ENCODE assay signal across 1 cellular context in genomic region chr19:45717131-45717982, GRCh38.
TF ChIP-seq lines count a peak whose summit lies in the region.

No MANE protein-coding gene starts in this region.

TF ChIP-seq in GM12878, 131 proteins besides CTCF, POLR2A, EP300 and RAD21 (continues in another document):
- TF ChIP-seq MYC (IDR thresholded peaks at IDR 0.05; ENCODE audit: insufficient read depth, insufficient read length, insufficient replicate concordance, low read length, severe bottlenecking) (no peak), SUZ12 (IDR thresholded peaks at IDR 0.05; ENCODE audit: unreplicated experiment) (no peak), MXI1 (IDR thresholded peaks at IDR 0.05; ENCODE audit: low read depth, low read length) (peak; percentile 26; the same call in 1 of the 2 replicates), ATF3 (IDR thresholded peaks at IDR 0.05; ENCODE audit: borderline replicate concordance, extremely low read depth, low read depth, low read length) (peak; percentile 57; the same call in 1 of the 2 replicates), ASH2L (IDR thresholded peaks at IDR 0.05; ENCODE audit: borderline replicate concordance, low read depth) (no peak), NRF1 (conservative IDR thresholded peaks at IDR 0.05; ENCODE audit: low read depth, low read length) (peak; percentile 85), BHLHE40 (IDR thresholded peaks at IDR 0.05; ENCODE audit: borderline replicate concordance in 1 of 2, low read depth in 2 of 2, low read length in 1 of 2) (peak; percentile 95 to 97), E4F1 (IDR thresholded peaks at IDR 0.05; ENCODE audit: borderline replicate concordance, partially characterized antibody) (peak; percentile 61), FOS (IDR thresholded peaks at IDR 0.05; ENCODE audit: borderline replicate concordance, extremely low read depth, insufficient read length) (peak; percentile 37), CREB1 (IDR thresholded peaks at IDR 0.05; ENCODE audit: low read depth) (peak; percentile 75), RAD51 (IDR thresholded peaks at IDR 0.05) (peak; percentile 94), IRF3 (IDR thresholded peaks at IDR 0.05) (peak; percentile 97), YBX1 (IDR thresholded peaks at IDR 0.05) (no peak), NR2F1 (conservative IDR thresholded peaks at IDR 0.05) (peak; percentile 99), KDM1A (IDR thresholded peaks at IDR 0.05; ENCODE audit: borderline replicate concordance) (no peak), ZNF217 (IDR thresholded peaks at IDR 0.05) (no peak), ZZZ3 (IDR thresholded peaks at IDR 0.05; ENCODE audit: control insufficient read depth, insufficient read length, low read depth) (no peak), FOXM1 (IDR thresholded peaks at IDR 0.05; ENCODE audit: low read depth, low read length) (no peak; the same call in 1 of the 2 replicates), RELB (IDR thresholded peaks at IDR 0.05; ENCODE audit: low read depth) (peak; percentile 99), ESRRA (IDR thresholded peaks at IDR 0.05; ENCODE audit: low read length) (0 out of 2 replicates have a peak, but pooled peaks have one; percentile 63), RUNX3 (IDR thresholded peaks at IDR 0.05; ENCODE audit: low read length) (peak; percentile 41; the same call in 1 of the 2 replicates), KLF5 (IDR thresholded peaks at IDR 0.05; ENCODE audit: partially characterized antibody) (peak; percentile 87), IKZF2 (IDR thresholded peaks at IDR 0.05) (peak; percentile 48 to 79; a peak in 3 of 4 replicates), TAF1 (IDR thresholded peaks at IDR 0.05; ENCODE audit: borderline replicate concordance, low read depth, low read length) (peak; percentile 53; the same call in 1 of the 2 replicates), RFX5 (IDR thresholded peaks at IDR 0.05; ENCODE audit: low read depth, low read length) (0 out of 2 replicates have a peak, but pooled peaks have one; percentile 36), NBN (IDR thresholded peaks at IDR 0.05) (peak; percentile 92), HDGF (IDR thresholded peaks at IDR 0.05) (peak; percentile 96), EGR1 (IDR thresholded peaks at IDR 0.05; ENCODE audit: borderline replicate concordance in 1 of 2, low read depth in 2 of 2, low read length in 2 of 2) (peak in 1 of 2 experiments; percentile 50; a peak in 2 of 3 replicates), SMC3 (IDR thresholded peaks at IDR 0.05; ENCODE audit: borderline replicate concordance, low read length) (0 out of 2 replicates have a peak, but pooled peaks have one; percentile 19), ZNF384 (IDR thresholded peaks at IDR 0.05; ENCODE audit: borderline replicate concordance, low read depth, low read length) (no peak), ZBTB33 (IDR thresholded peaks at IDR 0.05) (peak; percentile 99), PML (IDR thresholded peaks at IDR 0.05; ENCODE audit: low read length) (peak; percentile 58; the same call in 1 of the 2 replicates), HCFC1 (IDR thresholded peaks at IDR 0.05; ENCODE audit: low read length) (peak; percentile 12; the same call in 1 of the 2 replicates), ATF7 (IDR thresholded peaks at IDR 0.05; ENCODE audit: low read depth) (peak; percentile 81), RELA (IDR thresholded peaks at IDR 0.05; ENCODE audit: borderline replicate concordance, partially characterized antibody) (peak; percentile 95), ZNF24 (IDR thresholded peaks at IDR 0.05) (no peak), NR2C2 (IDR thresholded peaks at IDR 0.05; ENCODE audit: borderline replicate concordance, control insufficient read depth, insufficient read length, low read depth) (no peak), BRCA1 (IDR thresholded peaks at IDR 0.05; ENCODE audit: low read depth, low read length) (no peak), SMAD1 (IDR thresholded peaks at IDR 0.05; ENCODE audit: low read depth, partially characterized antibody) (no peak), SUPT20H (IDR thresholded peaks at IDR 0.05; ENCODE audit: borderline replicate concordance, control insufficient read depth, low read depth, low read length) (no peak), JUNB (IDR thresholded peaks at IDR 0.05) (peak; percentile 100), ZBED1 (IDR thresholded peaks at IDR 0.05; ENCODE audit: borderline replicate concordance) (peak; percentile 70; the same call in 1 of the 2 replicates), YY1 (IDR thresholded peaks at IDR 0.05; ENCODE audit: low read depth, low read length) (peak; percentile 89), NR2C1 (IDR thresholded peaks at IDR 0.05) (peak; percentile 79), USF2 (IDR thresholded peaks at IDR 0.05; ENCODE audit: borderline replicate concordance, low read depth, low read length) (peak; percentile 88)
- TF ChIP-seq, protein P1, sequence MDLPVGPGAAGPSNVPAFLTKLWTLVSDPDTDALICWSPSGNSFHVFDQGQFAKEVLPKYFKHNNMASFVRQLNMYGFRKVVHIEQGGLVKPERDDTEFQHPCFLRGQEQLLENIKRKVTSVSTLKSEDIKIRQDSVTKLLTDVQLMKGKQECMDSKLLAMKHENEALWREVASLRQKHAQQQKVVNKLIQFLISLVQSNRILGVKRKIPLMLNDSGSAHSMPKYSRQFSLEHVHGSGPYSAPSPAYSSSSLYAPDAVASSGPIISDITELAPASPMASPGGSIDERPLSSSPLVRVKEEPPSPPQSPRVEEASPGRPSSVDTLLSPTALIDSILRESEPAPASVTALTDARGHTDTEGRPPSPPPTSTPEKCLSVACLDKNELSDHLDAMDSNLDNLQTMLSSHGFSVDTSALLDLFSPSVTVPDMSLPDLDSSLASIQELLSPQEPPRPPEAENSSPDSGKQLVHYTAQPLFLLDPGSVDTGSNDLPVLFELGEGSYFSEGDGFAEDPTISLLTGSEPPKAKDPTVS (IDR thresholded peaks at IDR 0.05; ENCODE audit: low read depth, low read length), result no peak
- TF ChIP-seq, protein P2, sequence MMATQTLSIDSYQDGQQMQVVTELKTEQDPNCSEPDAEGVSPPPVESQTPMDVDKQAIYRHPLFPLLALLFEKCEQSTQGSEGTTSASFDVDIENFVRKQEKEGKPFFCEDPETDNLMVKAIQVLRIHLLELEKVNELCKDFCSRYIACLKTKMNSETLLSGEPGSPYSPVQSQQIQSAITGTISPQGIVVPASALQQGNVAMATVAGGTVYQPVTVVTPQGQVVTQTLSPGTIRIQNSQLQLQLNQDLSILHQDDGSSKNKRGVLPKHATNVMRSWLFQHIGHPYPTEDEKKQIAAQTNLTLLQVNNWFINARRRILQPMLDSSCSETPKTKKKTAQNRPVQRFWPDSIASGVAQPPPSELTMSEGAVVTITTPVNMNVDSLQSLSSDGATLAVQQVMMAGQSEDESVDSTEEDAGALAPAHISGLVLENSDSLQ (IDR thresholded peaks at IDR 0.05), result peak; percentile 98
- TF ChIP-seq, protein P3, sequence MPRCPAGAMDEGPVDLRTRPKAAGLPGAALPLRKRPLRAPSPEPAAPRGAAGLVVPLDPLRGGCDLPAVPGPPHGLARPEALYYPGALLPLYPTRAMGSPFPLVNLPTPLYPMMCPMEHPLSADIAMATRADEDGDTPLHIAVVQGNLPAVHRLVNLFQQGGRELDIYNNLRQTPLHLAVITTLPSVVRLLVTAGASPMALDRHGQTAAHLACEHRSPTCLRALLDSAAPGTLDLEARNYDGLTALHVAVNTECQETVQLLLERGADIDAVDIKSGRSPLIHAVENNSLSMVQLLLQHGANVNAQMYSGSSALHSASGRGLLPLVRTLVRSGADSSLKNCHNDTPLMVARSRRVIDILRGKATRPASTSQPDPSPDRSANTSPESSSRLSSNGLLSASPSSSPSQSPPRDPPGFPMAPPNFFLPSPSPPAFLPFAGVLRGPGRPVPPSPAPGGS (IDR thresholded peaks at IDR 0.05; ENCODE audit: borderline replicate concordance, insufficient read depth, low read depth, low read length, poor library complexity, severe bottlenecking), result peak; percentile 67
- TF ChIP-seq, protein P4, sequence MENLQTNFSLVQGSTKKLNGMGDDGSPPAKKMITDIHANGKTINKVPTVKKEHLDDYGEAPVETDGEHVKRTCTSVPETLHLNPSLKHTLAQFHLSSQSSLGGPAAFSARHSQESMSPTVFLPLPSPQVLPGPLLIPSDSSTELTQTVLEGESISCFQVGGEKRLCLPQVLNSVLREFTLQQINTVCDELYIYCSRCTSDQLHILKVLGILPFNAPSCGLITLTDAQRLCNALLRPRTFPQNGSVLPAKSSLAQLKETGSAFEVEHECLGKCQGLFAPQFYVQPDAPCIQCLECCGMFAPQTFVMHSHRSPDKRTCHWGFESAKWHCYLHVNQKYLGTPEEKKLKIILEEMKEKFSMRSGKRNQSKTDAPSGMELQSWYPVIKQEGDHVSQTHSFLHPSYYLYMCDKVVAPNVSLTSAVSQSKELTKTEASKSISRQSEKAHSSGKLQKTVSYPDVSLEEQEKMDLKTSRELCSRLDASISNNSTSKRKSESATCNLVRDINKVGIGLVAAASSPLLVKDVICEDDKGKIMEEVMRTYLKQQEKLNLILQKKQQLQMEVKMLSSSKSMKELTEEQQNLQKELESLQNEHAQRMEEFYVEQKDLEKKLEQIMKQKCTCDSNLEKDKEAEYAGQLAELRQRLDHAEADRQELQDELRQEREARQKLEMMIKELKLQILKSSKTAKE (IDR thresholded peaks at IDR 0.05; ENCODE audit: low read depth, poor library complexity, severe bottlenecking), result no peak
- TF ChIP-seq, protein P5, sequence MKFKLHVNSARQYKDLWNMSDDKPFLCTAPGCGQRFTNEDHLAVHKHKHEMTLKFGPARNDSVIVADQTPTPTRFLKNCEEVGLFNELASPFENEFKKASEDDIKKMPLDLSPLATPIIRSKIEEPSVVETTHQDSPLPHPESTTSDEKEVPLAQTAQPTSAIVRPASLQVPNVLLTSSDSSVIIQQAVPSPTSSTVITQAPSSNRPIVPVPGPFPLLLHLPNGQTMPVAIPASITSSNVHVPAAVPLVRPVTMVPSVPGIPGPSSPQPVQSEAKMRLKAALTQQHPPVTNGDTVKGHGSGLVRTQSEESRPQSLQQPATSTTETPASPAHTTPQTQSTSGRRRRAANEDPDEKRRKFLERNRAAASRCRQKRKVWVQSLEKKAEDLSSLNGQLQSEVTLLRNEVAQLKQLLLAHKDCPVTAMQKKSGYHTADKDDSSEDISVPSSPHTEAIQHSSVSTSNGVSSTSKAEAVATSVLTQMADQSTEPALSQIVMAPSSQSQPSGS (IDR thresholded peaks at IDR 0.05; ENCODE audit: low read length), result no peak
